ENCODE assay signal across 8 cellular contexts in the genomic region with DNA sequence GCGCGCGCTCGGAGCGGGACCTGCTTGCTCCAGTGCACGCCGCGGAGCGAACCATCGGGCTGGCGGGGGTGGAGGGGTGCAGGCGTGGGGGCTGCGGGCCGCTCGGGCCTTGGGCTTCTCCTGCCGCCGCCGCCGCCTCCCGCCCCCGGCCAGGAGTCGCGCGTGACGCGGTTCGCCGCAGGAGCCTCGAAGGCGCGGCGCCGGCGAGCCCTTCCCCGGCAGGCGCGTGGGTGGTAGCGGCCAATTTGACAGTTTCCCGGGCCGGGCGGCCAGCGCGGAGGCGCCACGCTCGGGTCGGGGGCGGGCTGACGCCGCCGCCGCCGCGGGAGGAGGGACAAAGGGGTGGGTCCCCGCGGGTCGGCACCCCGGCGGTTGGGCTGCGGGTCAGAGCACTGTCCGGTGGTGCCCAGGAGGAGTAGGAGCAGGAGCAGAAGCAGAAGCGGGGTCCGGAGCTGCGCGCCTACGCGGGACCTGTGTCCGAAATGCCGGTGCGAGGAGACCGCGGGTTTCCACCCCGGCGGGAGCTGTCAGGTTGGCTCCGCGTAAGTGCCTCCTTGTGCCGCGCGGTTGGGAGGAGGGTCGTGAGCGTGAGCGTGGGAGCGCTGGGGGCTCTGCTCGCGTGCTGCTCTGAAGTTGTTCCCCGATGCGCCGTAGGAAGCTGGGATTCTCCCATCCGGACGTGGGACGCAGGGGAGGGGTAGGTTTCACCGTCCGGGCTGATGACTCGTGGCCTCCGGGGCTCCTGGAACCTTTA. TPM values are rescaled to one million over a fixed set of nuclear protein-coding genes. Genes with fewer than 3 reads are reported as not detected.
DNase-seq lines count a peak whose midpoint lies in the region; ATAC-seq and TF ChIP-seq lines count a peak whose summit lies in the region.

A gene (plus strand): TSS at position 387 of the 754 bp plus-strand sequence. CDS start 96 bp downstream, at position 483.

- no peaks in the 10 kb centered on the region for H3K36me3 Mint-ChIP-seq in T-cell
- H3K36me3 Mint-ChIP-seq in brain = no peaks in the 10 kb centered on the region

- peak within 1 kb of the TSS; percentile 59; the same call in 1 of the 2 replicates for H3K4me3 ChIP-seq in iPS DF 6.9 (ENCODE audit: low read length)

- H3K36me3 ChIP-seq in iPS DF 6.9 (ENCODE audit: control insufficient read depth, insufficient read depth, low read length) = no peaks in the 10 kb centered on the region; the same call in 1 of the 2 replicates

- H3K27me3 ChIP-seq in iPS DF 6.9 (ENCODE audit: control insufficient read depth, insufficient read depth, low read length) = no peaks in the 10 kb centered on the region

- CTCF ChIA-PET in T-cell (lab: Charles Lee) = no interaction called here

- POLR2A ChIA-PET in T-cell (lab: Charles Lee) = no interaction called here

- H3K9me3 ChIP-seq in iPS DF 6.9 (ENCODE audit: control insufficient read depth, insufficient read depth, low read length) = no peaks in the 10 kb centered on the region

- intact Hi-C loops in sciatic nerve (cut with DNase I) = no loop called here

- H3K27me3 Mint-ChIP-seq in T-cell = peaks cover 34 to 38% of the 10 kb centered on the region in 2 donors
- H3K27me3 Mint-ChIP-seq in brain = peaks cover 59% of the 10 kb centered on the region

- peak within 1 kb of the TSS; percentile 78 to 82 (median 79) for H3K4me3 Mint-ChIP-seq in T-cell
- peak within 1 kb of the TSS; percentile 86 to 94 (median 87) for H3K4me3 Mint-ChIP-seq in brain

- no peak within 1 kb of the TSS for H3K27ac ChIP-seq in iPS DF 6.9 (ENCODE audit: low read length)

- DNase-seq in CD1c-positive myeloid dendritic cell (ENCODE audit: extremely low spot score) = peak; percentile 86
- DNase-seq in GM19238 (ENCODE audit: insufficient read length, low spot score) = peak; percentile 49
- DNase-seq in T-cell = peak in 17 of 34 experiments; percentile 2 to 29 (median 11)
- DNase-seq in iPS DF 6.9 (ENCODE audit: low read depth, low spot score) = no peak
- DNase-seq in sciatic nerve (ENCODE audit: low spot score) = peak; percentile 85
- no peak for DNase-seq in NCI-H2196 treated with DMSO at 0.1 percent for 48 hours (lab: John Stamatoyannopoulos, UW; ENCODE audit: unreplicated experiment)

- ATAC-seq in HG03342 (IDR thresholded peaks at IDR 0.05; ENCODE audit: unreplicated experiment) = peak; percentile 33
- ATAC-seq in T-cell (replicated peaks in 1 of 4) = peak; percentile 55 to 73 (median 67)
- peak; percentile 63 for ATAC-seq in sciatic nerve

- H3K4me1 Mint-ChIP-seq in T-cell (peaks cover 26 to 53% (median 45%) of the 10 kb centered on the region in 3 donors), brain (peaks cover 20% of the 10 kb centered on the region)

- no peak for TF ChIP-seq CTCF in brain (conservative IDR thresholded peaks at IDR 0.05)

- H3K4me1 ChIP-seq in iPS DF 6.9 (ENCODE audit: control insufficient read depth, insufficient read depth, low read length) = peaks cover 3% of the 10 kb centered on the region; the same call in 1 of the 2 replicates

- H3K9me3 Mint-ChIP-seq in T-cell (no peaks in the 10 kb centered on the region), brain (no peaks in the 10 kb centered on the region)

- WGBS in iPS DF 6.9 (ENCODE audit: insufficient coverage, insufficient read length) = no CpG with 5 or more reads among the region's 95 CpGs

- H3K27ac Mint-ChIP-seq in T-cell = no peak within 1 kb of the TSS
- H3K27ac Mint-ChIP-seq in brain = peak within 1 kb of the TSS in 2 of 5 experiments; percentile 28 to 67

RNA-seq across cellular contexts. Expression of the gene that starts here (rescaled TPM):
- 10 to 100 TPM in 1 of 5 donors, 1 to 10 TPM in 4; 6.4 to 10.4 (median 6.6) TPM for total RNA-seq in T-cell
- polyA plus RNA-seq in brain (ENCODE audit: insufficient read depth, low read depth, low replicate concordance) = 71.8 TPM
- total RNA-seq in sciatic nerve = 129 TPM

Comparison
In these comparisons a context has a peak if more than half of its experiments do, and no peak if none do; other contexts are left out.
1. RNA of the gene that starts here (total RNA-seq): 129 TPM in sciatic nerve (single experiment); 6.4 to 10.4 TPM in T-cell; every median in the first group is over 10 times any median in the second.
2. DNase-seq: peak in CD1c-positive myeloid dendritic cell (single experiment), GM19238 (single experiment) and sciatic nerve (single experiment); none in iPS DF 6.9 (single experiment) and NCI-H2196 treated with DMSO at 0.1 percent for 48 hours (single experiment).
3. Peak in every context shown above with its lines, with median percentiles within 50 percentile points of each other: ATAC-seq.